ENCODE assay signal across 12 cellular contexts in the genomic region with DNA sequence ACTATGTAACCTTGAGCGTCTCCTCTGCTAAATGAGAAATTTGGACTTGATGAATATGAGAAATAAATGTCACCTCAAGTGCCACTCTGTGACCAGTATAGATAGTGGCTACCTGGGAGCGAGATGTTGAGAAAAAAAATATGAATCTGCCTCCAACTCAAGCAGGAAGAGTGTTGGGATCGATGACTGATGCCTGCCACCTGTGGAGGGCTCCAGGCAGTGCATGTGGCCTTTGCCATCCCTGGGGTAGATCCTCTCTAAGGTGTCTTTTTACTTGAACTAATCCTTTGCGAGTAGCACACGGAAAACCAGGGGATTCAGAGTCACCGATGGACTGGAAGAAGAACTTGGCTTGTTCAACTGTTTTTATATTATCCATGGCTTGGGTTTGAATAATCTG. TPM values are rescaled to one million over a fixed set of nuclear protein-coding genes. Genes with fewer than 3 reads are reported as not detected.
DNase-seq lines count a peak whose midpoint lies in the region; ATAC-seq, FAIRE-seq and TF ChIP-seq lines count a peak whose summit lies in the region.
"Had no signal": no experiment of that assay in that cellular context is flagged by ENCODE, and none has a peak within 500 bp of the region (broad histone marks: within the 10 kb centered on the region; RNA-seq: fewer than 3 reads in every experiment).

No MANE protein-coding gene starts in this region.

- FAIRE-seq in A549 (lab: Jason Lieb, UNC) (no peak), bronchial epithelial cell (lab: Jason Lieb, UNC) (no peak)

- CTCF ChIA-PET in A549 (lab: Yijun Ruan, JAX), result interaction anchor here (1.0 to 1.9 kb wide), 5 partner anchors 14 to 494 kb away, joined by 3 to 12 read pairs (median 3); no protein-coding TSS in a partner anchor

- TF ChIP-seq EP300 in A549 (IDR thresholded peaks at IDR 0.05), result no peak

- no peak overlapping the region for H3K4me2 ChIP-seq in A549

- TF ChIP-seq CTCF in A549 (IDR thresholded peaks at IDR 0.05) (peak; percentile 42; the same call in 2 of the 3 replicates), GM12865 (IDR thresholded peaks at IDR 0.05; ENCODE audit: insufficient read depth, low read depth, low read length, missing control alignments) (peak; percentile 37), bronchial epithelial cell (IDR thresholded peaks at IDR 0.05; ENCODE audit: insufficient read depth, low read length, severe bottlenecking) (peak; percentile 37)

- ATAC-seq in A549 (peak; percentile 70 to 87; a peak in 4 of 6 replicates), HG03095 (IDR thresholded peaks at IDR 0.05; ENCODE audit: unreplicated experiment) (no peak), GM19397 (IDR thresholded peaks at IDR 0.05; ENCODE audit: unreplicated experiment) (no peak)
- ATAC-seq: activated CD8-positive, alpha-beta memory T cell treated with anti-CD3 and anti-CD28 coated beads, Interleukin-2, amount 10 ng/mL, durations not matched to agents 7 days and 5 days had no signal

- H3K36me3 ChIP-seq in bronchial epithelial cell (ENCODE audit: control insufficient read depth, insufficient read depth, low read length), result no peaks in the 10 kb centered on the region
- H3K36me3 ChIP-seq: thoracic aorta had no signal

- DNase-seq in A549 (ENCODE audit: low read depth in 1 of 2, low spot score in 1 of 2), result peak; percentile 42 to 70
- peak; percentile 31 for DNase-seq in GM12865 (ENCODE audit: low read depth)
- peak; percentile 33 for DNase-seq in NCI-H1694 treated with DMSO at 0.1 percent for 48 hours (lab: John Stamatoyannopoulos, UW)
- DNase-seq in bronchial epithelial cell (ENCODE audit: low read depth), result peak; percentile 7
- no peak for DNase-seq in central memory CD4-positive, alpha-beta T cell
- no peak for DNase-seq in ureter (ENCODE audit: low spot score)
- DNase-seq: activated CD8-positive, alpha-beta memory T cell treated with anti-CD3 and anti-CD28 coated beads, Interleukin-2, amount 10 ng/mL, durations not matched to agents 7 days and 5 days; retina had no signal

- peak; percentile 44 to 59; a peak in 4 of 5 replicates for TF ChIP-seq RAD21 in A549 (conservative IDR thresholded peaks at IDR 0.05 in 1 of 2, IDR thresholded peaks at IDR 0.05 in 1 of 2)

- TF ChIP-seq POLR2A in A549 (IDR thresholded peaks at IDR 0.05; ENCODE audit: low read length), result no peak

- H3K9me3 ChIP-seq in A549, result no peaks in the 10 kb centered on the region
- H3K9me3 ChIP-seq: thoracic aorta had no signal

- peaks cover 6% of the 10 kb centered on the region; the same call in 1 of the 3 replicates for H3K4me1 ChIP-seq in A549

- POLR2A ChIA-PET in A549 (lab: Yijun Ruan, JAX), result no interaction called here

- H3K4me3 ChIP-seq in A549 (no peak overlapping the region), GM12865 (ENCODE audit: low read depth, low read length) (no peak overlapping the region), bronchial epithelial cell (ENCODE audit: low read depth, low read length) (no peak overlapping the region)
- H3K4me3 ChIP-seq: thoracic aorta had no signal

- 50% methylated on average over 6 of the region's 6 CpGs for WGBS in A549 (ENCODE audit: missing lambda C conversion rate)

- H3K27me3 ChIP-seq in bronchial epithelial cell (ENCODE audit: control insufficient read depth, insufficient read depth, low read length), result peaks cover 3% of the 10 kb centered on the region

- H3K27ac ChIP-seq in A549, result no peak overlapping the region
- H3K27ac ChIP-seq: thoracic aorta had no signal

TF ChIP-seq in A549, 52 proteins besides CTCF, POLR2A, EP300 and RAD21:
- TF ChIP-seq FOXS1 (CRISPR knock-in tag; IDR thresholded peaks at IDR 0.05) (no peak), SMC3 (IDR thresholded peaks at IDR 0.05) (peak; percentile 42; the same call in 2 of the 3 replicates)

RNA-seq across cellular contexts. Expression of gene CCDC182, which starts 9.4 kb away (rescaled TPM):
- polyA plus RNA-seq in A549 (2011; rRNA removed), result not detected in 2 replicates
- polyA plus RNA-seq in A549 (2012; cell fraction: cytosol; rRNA removed), result not detected in 2 replicates
- not detected in 2 replicates for polyA plus RNA-seq in A549 (2012; cell fraction: nucleus; rRNA removed)
- not detected in 3 replicates for polyA plus RNA-seq in A549 (2017; fragmentation: RNase III; extraction: RNeasy Plus Mini Kit Qiagen cat#74134 plus additional on column Dnase treatment)
- polyA minus RNA-seq in A549 (2011; rRNA and poly(A)+ RNA removed), result not detected in 2 replicates
- not detected in 2 replicates for total RNA-seq in bronchial epithelial cell
- total RNA-seq in ureter, result not detected
- total RNA-seq: activated CD8-positive, alpha-beta memory T cell treated with anti-CD3 and anti-CD28 coated beads, Interleukin-2, amount 10 ng/mL, durations not matched to agents 7 days and 5 days; fibroblast of lung; thoracic aorta had no signal
- polyA plus RNA-seq: fibroblast of lung had no signal

Comparison
In these comparisons a context has a peak if more than half of its experiments do, and no peak if none do; other contexts are left out.
1. ATAC-seq: peak in A549 (2 of 2); none in HG03095 (single experiment) and GM19397 (single experiment).
2. DNase-seq: peak in A549 (2 of 2), GM12865 (single experiment), NCI-H1694 treated with DMSO at 0.1 percent for 48 hours (single experiment) and bronchial epithelial cell (single experiment); none in central memory CD4-positive, alpha-beta T cell (single experiment) and ureter (single experiment).
3. Peak in every context shown above with its lines, with median percentiles within 50 percentile points of each other: CTCF ChIP-seq.